9 cellular contexts compared by ENCODE assay signal in genomic region chr19:8366961-8367326, GRCh38. TPM values are rescaled to one million over a fixed set of nuclear protein-coding genes. Genes with fewer than 3 reads are reported as not detected.
A peak's percentile ranks its signal among the peaks of the same experiment; 100 is the strongest.
DNase-seq lines count a peak whose midpoint lies in the region; ATAC-seq and TF ChIP-seq lines count a peak whose summit lies in the region.
"Had no signal": no experiment of that assay in that cellular context is flagged by ENCODE, and none has a peak within 500 bp of the region (broad histone marks: within the 10 kb centered on the region; RNA-seq: fewer than 3 reads in every experiment).

No MANE protein-coding gene starts in this region.

- H3K9ac ChIP-seq in HUES64 (ENCODE audit: low read depth, low read length) = peak overlapping the region; percentile 67

- H3K27me3 ChIP-seq in HUES64 (ENCODE audit: insufficient read depth, low read length) = peaks cover 29% of the 10 kb centered on the region
- no peaks in the 10 kb centered on the region for H3K27me3 ChIP-seq in layer of hippocampus (ENCODE audit: control insufficient read depth, insufficient read depth, low read length)
- no peaks in the 10 kb centered on the region for H3K27me3 ChIP-seq in suprapubic skin

- DNase-seq in choroid plexus epithelial cell (ENCODE audit: low read depth) (peak; percentile 89), suprapubic skin (ENCODE audit: low spot score in 2 of 2) (no peak), HuH-7 (ENCODE audit: low spot score) (no peak), cerebellar cortex (ENCODE audit: low spot score) (no peak), ecto neural progenitor cell (ENCODE audit: low spot score) (no peak)
- DNase-seq: KG1 had no signal

- H3K4me1 ChIP-seq in HUES64 (ENCODE audit: insufficient read depth, low read length) = peaks cover 19% of the 10 kb centered on the region
- H3K4me1 ChIP-seq in suprapubic skin = peaks cover 87% of the 10 kb centered on the region

- 0 out of 2 replicates have a peak, but pooled peaks cover 9% of the 10 kb centered on the region for H3K36me3 ChIP-seq in HUES64 (ENCODE audit: insufficient read depth, low read length)
- peaks cover 19% of the 10 kb centered on the region for H3K36me3 ChIP-seq in suprapubic skin

- ATAC-seq in HG03439 (IDR thresholded peaks at IDR 0.05; ENCODE audit: unreplicated experiment) = no peak

- TF ChIP-seq EP300 in suprapubic skin (IDR thresholded peaks at IDR 0.05) = no peak

- H3K4me3 ChIP-seq in HUES64 (ENCODE audit: low read length) = peak overlapping the region; percentile 44
- H3K4me3 ChIP-seq in choroid plexus epithelial cell (ENCODE audit: low read depth, low read length) = peak overlapping the region; percentile 36
- H3K4me3 ChIP-seq in suprapubic skin = peak overlapping the region; percentile 72

- no peak for TF ChIP-seq POLR2A in suprapubic skin (IDR thresholded peaks at IDR 0.05)

- no peak for TF ChIP-seq CTCF in choroid plexus epithelial cell (conservative IDR thresholded peaks at IDR 0.05; ENCODE audit: low read depth, low read length)
- no peak for TF ChIP-seq CTCF in suprapubic skin (IDR thresholded peaks at IDR 0.05)

- H3K9me3 ChIP-seq in HUES64 (ENCODE audit: insufficient read depth, low read depth, low read length) (no peaks in the 10 kb centered on the region), suprapubic skin (no peaks in the 10 kb centered on the region)

- 53% methylated on average over 13 of the region's 13 CpGs for WGBS in HUES64
- WGBS in suprapubic skin = 55% methylated on average over 10 of the region's 13 CpGs

- H3K27ac ChIP-seq in HUES64 (ENCODE audit: low read depth, low read length) (peak overlapping the region; percentile 91), layer of hippocampus (ENCODE audit: low read depth, low read length) (peak overlapping the region; percentile 71), suprapubic skin (peak overlapping the region; percentile 6)

RNA-seq across cellular contexts. Expression of gene ANGPTL4, which starts 3.0 kb away (rescaled TPM):
- 1.5 TPM for polyA plus RNA-seq in HUES64 (2013, experiment 1 of 2)
- polyA plus RNA-seq in HUES64 (2013, experiment 2 of 2) = 1.3 TPM
- total RNA-seq in suprapubic skin = 10 to 100 TPM; 15.3 to 56.4 (median 19.1) TPM

RNA-seq across cellular contexts. Expression of gene RAB11B, which starts 23.2 kb away (rescaled TPM):
- polyA plus RNA-seq in HUES64 (2013, experiment 1 of 2) = 92.1 TPM
- polyA plus RNA-seq in HUES64 (2013, experiment 2 of 2) = 85.2 TPM
- 100 to 1,000 TPM in 1 of 4 donors, 10 to 100 TPM in 3; 44.8 to 104 (median 57.8) TPM for total RNA-seq in suprapubic skin

RNA-seq across cellular contexts. Expression of gene KANK3, which starts 23.9 kb away (rescaled TPM):
- polyA plus RNA-seq in HUES64 (2013, experiment 1 of 2) = 0.85 TPM
- polyA plus RNA-seq in HUES64 (2013, experiment 2 of 2) = 0.89 TPM
- total RNA-seq in suprapubic skin = 1 to 10 TPM in 3 of 4 donors, under 1 TPM in 1; 0.83 to 7.9 (median 4.3) TPM

RNA-seq across cellular contexts. Expression of gene RPS28, which starts 45.6 kb away (rescaled TPM):
- 1,023 TPM for polyA plus RNA-seq in HUES64 (2013, experiment 1 of 2)
- 1,033 TPM for polyA plus RNA-seq in HUES64 (2013, experiment 2 of 2)
- total RNA-seq in suprapubic skin = 1,000 to 10,000 TPM in 1 of 4 donors, 100 to 1,000 TPM in 3; 464 to 1,363 (median 834) TPM

RNA-seq across cellular contexts. Expression of gene NDUFA7, which starts 45.8 kb away (rescaled TPM):
- 103 TPM for polyA plus RNA-seq in HUES64 (2013, experiment 1 of 2)
- polyA plus RNA-seq in HUES64 (2013, experiment 2 of 2) = 123 TPM
- 10 to 100 TPM; 23.3 to 38.7 (median 25.2) TPM for total RNA-seq in suprapubic skin

Comparison
In these comparisons a context has a peak if more than half of its experiments do, and no peak if none do; other contexts are left out.
1. H3K27ac ChIP-seq: peak in every context shown above with its lines; median percentile 91 in HUES64; 71 in layer of hippocampus; 6 in suprapubic skin.